ENCODE assay signal across 1 cellular context in genomic region chr1:156471496-156472490, GRCh38.
TF ChIP-seq lines count a peak whose summit lies in the region.

No MANE protein-coding gene starts in this region.

TF ChIP-seq in HepG2, 621 proteins besides CTCF, POLR2A, EP300 and RAD21 (continued from another document and continues in another):
- TF ChIP-seq PRDM15 (CRISPR knock-in tag; IDR thresholded peaks at IDR 0.05) (no peak), SKI (IDR thresholded peaks at IDR 0.05; ENCODE audit: partially characterized antibody) (peak; percentile 95), ZNF558 (CRISPR knock-in tag; IDR thresholded peaks at IDR 0.05; ENCODE audit: borderline replicate concordance) (no peak), SNAI1 (CRISPR knock-in tag; IDR thresholded peaks at IDR 0.05; ENCODE audit: borderline replicate concordance) (peak; percentile 98), ATF4 (CRISPR knock-in tag; IDR thresholded peaks at IDR 0.05) (peak in 1 of 2 experiments; percentile 77; a peak in 2 of 4 replicates), MLX (CRISPR knock-in tag; IDR thresholded peaks at IDR 0.05) (peak; percentile 94), TRIM24 (CRISPR knock-in tag; IDR thresholded peaks at IDR 0.05) (no peak), NFE2L2 (IDR thresholded peaks at IDR 0.05; ENCODE audit: low read length) (no peak), NFE2L1 (CRISPR knock-in tag; IDR thresholded peaks at IDR 0.05; ENCODE audit: borderline replicate concordance) (no peak), ADNP (CRISPR knock-in tag; IDR thresholded peaks at IDR 0.05) (peak; percentile 33), IKZF1 (IDR thresholded peaks at IDR 0.05) (no peak), ZFP90 (CRISPR knock-in tag; IDR thresholded peaks at IDR 0.05; ENCODE audit: borderline replicate concordance) (peak; percentile 92), ZNF619 (CRISPR knock-in tag; IDR thresholded peaks at IDR 0.05) (0 out of 2 replicates have a peak, but pooled peaks have one; percentile 78), MTERF4 (CRISPR knock-in tag; IDR thresholded peaks at IDR 0.05) (peak; percentile 69; the same call in 1 of the 2 replicates), PLSCR1 (CRISPR knock-in tag; IDR thresholded peaks at IDR 0.05; ENCODE audit: borderline replicate concordance) (no peak), MXD3 (CRISPR knock-in tag; IDR thresholded peaks at IDR 0.05) (0 out of 2 replicates have a peak, but pooled peaks have one; percentile 30), SRF (IDR thresholded peaks at IDR 0.05; ENCODE audit: low read depth, low read length) (no peak), ZNF224 (CRISPR knock-in tag; IDR thresholded peaks at IDR 0.05) (peak; percentile 94; the same call in 1 of the 2 replicates), ZNF710 (CRISPR knock-in tag; IDR thresholded peaks at IDR 0.05; ENCODE audit: borderline replicate concordance) (peak; percentile 92), ZFP37 (CRISPR knock-in tag; IDR thresholded peaks at IDR 0.05; ENCODE audit: borderline replicate concordance) (peak; percentile 84; the same call in 1 of the 2 replicates), KDM3A (CRISPR knock-in tag; IDR thresholded peaks at IDR 0.05; ENCODE audit: low read depth) (peak; percentile 89; the same call in 1 of the 2 replicates), ZBTB3 (CRISPR knock-in tag; IDR thresholded peaks at IDR 0.05; ENCODE audit: borderline replicate concordance, low read depth) (peak; percentile 91; the same call in 1 of the 2 replicates), ZNF407 (CRISPR knock-in tag; IDR thresholded peaks at IDR 0.05; ENCODE audit: not compliant biosample characterization) (no peak), KAT8 (CRISPR knock-in tag; IDR thresholded peaks at IDR 0.05) (peak; percentile 88), ZBTB39 (CRISPR knock-in tag; IDR thresholded peaks at IDR 0.05) (peak; percentile 72; the same call in 1 of the 2 replicates), CHD4 (IDR thresholded peaks at IDR 0.05; ENCODE audit: borderline replicate concordance, low read length) (no peak), ZNF136 (CRISPR knock-in tag; IDR thresholded peaks at IDR 0.05; ENCODE audit: low read depth) (peak; percentile 85; the same call in 1 of the 2 replicates), AKAP8 (CRISPR knock-in tag; IDR thresholded peaks at IDR 0.05) (peak; percentile 96), ZNF550 (CRISPR knock-in tag; IDR thresholded peaks at IDR 0.05; ENCODE audit: borderline replicate concordance) (peak; percentile 90; the same call in 1 of the 2 replicates), GATAD1 (CRISPR knock-in tag; IDR thresholded peaks at IDR 0.05) (peak; percentile 80), ZNF576 (CRISPR knock-in tag; IDR thresholded peaks at IDR 0.05) (no peak), PHF8 (CRISPR knock-in tag; IDR thresholded peaks at IDR 0.05) (peak; percentile 67), CBX1 (IDR thresholded peaks at IDR 0.05; ENCODE audit: low read depth) (peak; percentile 56), HHEX (CRISPR knock-in tag; IDR thresholded peaks at IDR 0.05) (peak; percentile 82), ZNF629 (CRISPR knock-in tag; conservative IDR thresholded peaks at IDR 0.05) (peak; percentile 52), ZNF747 (CRISPR knock-in tag; IDR thresholded peaks at IDR 0.05; ENCODE audit: borderline replicate concordance) (peak; percentile 83; the same call in 1 of the 2 replicates), ZNF350 (CRISPR knock-in tag; IDR thresholded peaks at IDR 0.05; ENCODE audit: borderline replicate concordance, low read depth) (peak; percentile 97), ZIK1 (CRISPR knock-in tag; IDR thresholded peaks at IDR 0.05; ENCODE audit: borderline replicate concordance, low read depth) (peak; percentile 80; the same call in 1 of the 2 replicates), MXD1 (CRISPR knock-in tag; IDR thresholded peaks at IDR 0.05) (peak; percentile 75)
